Comparison of ENCODE assay signal across 15 cellular contexts in genomic region chr3:72194464-72194857, GRCh38.
"Had no signal": no experiment of that assay in that cellular context is flagged by ENCODE, and none has a peak within 500 bp of the region (broad histone marks: within the 10 kb centered on the region; RNA-seq: fewer than 3 reads in every experiment).

No MANE protein-coding gene starts in this region.

- DNase-seq: foreskin keratinocyte; immature natural killer cell; kidney; left cardiac atrium; left ventricle myocardium inferior; lower lobe of right lung; naive B cell; ovary; right cardiac atrium; small intestine; stimulated activated CD4-positive, alpha-beta T cell treated with anti-CD3 and anti-CD28 coated beads, Interleukin-12 subunit alpha, Interleukin-12 subunit beta, amount 100 ng/mL, for 4 hours; stimulated activated naive CD4-positive, alpha-beta T cell; trophoblast cell had no signal

- H3K36me3 ChIP-seq: left ventricle myocardium inferior, lower lobe of right lung, ovary had no signal

- H3K4me3 Mint-ChIP-seq: immature natural killer cell, memory B cell, naive B cell, nephron had no signal

- H3K9me3 ChIP-seq: lower lobe of right lung, ovary had no signal

- H3K27me3 ChIP-seq: ovary had no signal

- H3K4me3 ChIP-seq: left ventricle myocardium inferior, lower lobe of right lung, ovary had no signal

- H3K4me1 ChIP-seq: foreskin keratinocyte, left ventricle myocardium inferior, lower lobe of right lung had no signal

- H3K4me1 Mint-ChIP-seq: immature natural killer cell, memory B cell had no signal

- H3K9me3 Mint-ChIP-seq: memory B cell had no signal

- H3K27ac Mint-ChIP-seq: immature natural killer cell, memory B cell, naive B cell, nephron had no signal

- H3K36me3 Mint-ChIP-seq: immature natural killer cell, memory B cell had no signal

- H3K27ac ChIP-seq: foreskin keratinocyte, left ventricle myocardium inferior, lower lobe of right lung, ovary had no signal
